9 cellular contexts compared by ENCODE assay signal in genomic region chr4:7066493-7066892, GRCh38. TPM values are rescaled to one million over a fixed set of nuclear protein-coding genes. Genes with fewer than 3 reads are reported as not detected.
A peak's percentile ranks its signal among the peaks of the same experiment; 100 is the strongest.
DNase-seq lines count a peak whose midpoint lies in the region; ATAC-seq and TF ChIP-seq lines count a peak whose summit lies in the region.
"Had no signal": no experiment of that assay in that cellular context is flagged by ENCODE, and none has a peak within 500 bp of the region (broad histone marks: within the 10 kb centered on the region; RNA-seq: fewer than 3 reads in every experiment).

No MANE protein-coding gene starts in this region.

- H3K36me3 ChIP-seq in heart right ventricle (peaks cover 0 to 43% (median 25%) of the 10 kb centered on the region in 9 donors), lower lobe of right lung (peaks cover 36% of the 10 kb centered on the region)

- ATAC-seq in heart right ventricle (no peak), left ventricle myocardium superior (no peak), lower lobe of right lung (no peak), esophagus mucosa (no peak)
- no peak for ATAC-seq in activated naive CD8-positive, alpha-beta T cell treated with anti-CD3 and anti-CD28 coated beads, Interleukin-2, amount 10 ng/mL, durations not matched to agents 7 days and 5 days (ENCODE audit: low read depth)

- 85 to 89% methylated on average over 4 of the region's 4 CpGs for WGBS in heart right ventricle, 2 donors

- peaks cover 32% of the 10 kb centered on the region for H3K4me1 Mint-ChIP-seq in activated naive CD8-positive, alpha-beta T cell treated with anti-CD3 and anti-CD28 coated beads, Interleukin-2, amount 10 ng/mL, durations not matched to agents 7 days and 5 days
- peaks cover 25% of the 10 kb centered on the region for H3K4me1 Mint-ChIP-seq in type B pancreatic cell (ENCODE audit: unreplicated experiment)

- H3K9me3 ChIP-seq in heart right ventricle (no peaks in the 10 kb centered on the region), lower lobe of right lung (no peaks in the 10 kb centered on the region)

- H3K27me3 Mint-ChIP-seq in activated naive CD8-positive, alpha-beta T cell treated with anti-CD3 and anti-CD28 coated beads, Interleukin-2, amount 10 ng/mL, durations not matched to agents 7 days and 5 days, result peaks cover under 1% of the 10 kb centered on the region
- H3K27me3 Mint-ChIP-seq in type B pancreatic cell, result peaks cover 3% of the 10 kb centered on the region

- intact Hi-C loops in heart right ventricle (cut with DNase I) (loop anchor here in 6 of 10 donors (2.0 to 5.0 kb wide), 4 partner anchors 22 to 159 kb away; partner anchors contain the start of gene TBC1D14 (in 2 of the 6)), left ventricle myocardium superior (cut with micrococcal nuclease) (no loop called here), lower lobe of right lung (cut with DNase I) (no loop called here)

- H3K4me3 ChIP-seq in heart right ventricle (peak overlapping the region in 8 of 10 donors; percentile 78 to 99 (median 92)), lower lobe of right lung (peak overlapping the region; percentile 92)

- H3K9me3 Mint-ChIP-seq in activated naive CD8-positive, alpha-beta T cell treated with anti-CD3 and anti-CD28 coated beads, Interleukin-2, amount 10 ng/mL, durations not matched to agents 7 days and 5 days, result no peaks in the 10 kb centered on the region
- H3K9me3 Mint-ChIP-seq in type B pancreatic cell, result no peaks in the 10 kb centered on the region

- H3K27ac ChIP-seq in heart right ventricle (peak overlapping the region in 3 of 10 donors; percentile 88 to 96 (median 90)), lower lobe of right lung (no peak overlapping the region)

- H3K27me3 ChIP-seq in heart right ventricle (no peaks in the 10 kb centered on the region), lower lobe of right lung (ENCODE audit: low read depth) (no peaks in the 10 kb centered on the region)

- DNase-seq in heart right ventricle, result no peak
- no peak for DNase-seq in left ventricle myocardium superior
- DNase-seq in activated naive CD8-positive, alpha-beta T cell treated with anti-CD3 and anti-CD28 coated beads, Interleukin-2, amount 10 ng/mL, durations not matched to agents 7 days and 5 days, result no peak
- no peak for DNase-seq in lower lobe of right lung
- DNase-seq in type B pancreatic cell (ENCODE audit: extremely low spot score, unreplicated experiment), result no peak
- no peak for DNase-seq in NCI-H1694 treated with DMSO at 0.1 percent for 48 hours (lab: John Stamatoyannopoulos, UW)
- no peak for DNase-seq in GF-D8 (lab: John Stamatoyannopoulos, UW)
- DNase-seq: NCI-H226 had no signal

- TF ChIP-seq CTCF in heart right ventricle (IDR thresholded peaks at IDR 0.05) (no peak), lower lobe of right lung (IDR thresholded peaks at IDR 0.05) (no peak), type B pancreatic cell (conservative IDR thresholded peaks at IDR 0.05) (no peak)

- POLR2A ChIA-PET in activated naive CD8-positive, alpha-beta T cell treated with anti-CD3 and anti-CD28 coated beads, Interleukin-2, amount 10 ng/mL, durations not matched to agents 7 days and 5 days (lab: Charles Lee), result interaction anchor here (0.9 to 5.1 kb wide), 5 partner anchors 13 to 167 kb away, joined by 3 to 101 read pairs (median 15); partner anchors contain the start of genes TADA2B and TBC1D14

- peaks cover 17% of the 10 kb centered on the region for H3K36me3 Mint-ChIP-seq in activated naive CD8-positive, alpha-beta T cell treated with anti-CD3 and anti-CD28 coated beads, Interleukin-2, amount 10 ng/mL, durations not matched to agents 7 days and 5 days
- H3K36me3 Mint-ChIP-seq in type B pancreatic cell, result peaks cover 8% of the 10 kb centered on the region

- peak overlapping the region; percentile 96 for H3K4me3 Mint-ChIP-seq in activated naive CD8-positive, alpha-beta T cell treated with anti-CD3 and anti-CD28 coated beads, Interleukin-2, amount 10 ng/mL, durations not matched to agents 7 days and 5 days
- H3K4me3 Mint-ChIP-seq in type B pancreatic cell, result peak overlapping the region; percentile 94

- H3K27ac Mint-ChIP-seq in activated naive CD8-positive, alpha-beta T cell treated with anti-CD3 and anti-CD28 coated beads, Interleukin-2, amount 10 ng/mL, durations not matched to agents 7 days and 5 days, result peak overlapping the region; percentile 42
- H3K27ac Mint-ChIP-seq in type B pancreatic cell, result peak overlapping the region; percentile 70

- peaks cover 7 to 42% (median 30%) of the 10 kb centered on the region in 9 donors for H3K4me1 ChIP-seq in heart right ventricle
- H3K4me1 ChIP-seq in lower lobe of right lung, result peaks cover 33% of the 10 kb centered on the region

RNA-seq across cellular contexts. Expression of gene GRPEL1, which starts 1.4 kb away (rescaled TPM):
- total RNA-seq in heart right ventricle (10 to 100 TPM; 50.8 to 83.3 (median 55.8) TPM), left ventricle myocardium superior (62.7 TPM), lower lobe of right lung (25.7 TPM), type B pancreatic cell (ENCODE audit: low replicate concordance) (28.4 and 31.4 TPM in 2 replicates), esophagus mucosa (34.0 TPM)
- polyA plus RNA-seq in heart right ventricle, result 10 to 100 TPM; 38.7 to 71.6 TPM
- total RNA-seq in activated naive CD8-positive, alpha-beta T cell treated with anti-CD3 and anti-CD28 coated beads, Interleukin-2, amount 10 ng/mL, durations not matched to agents 7 days and 5 days, result 10 to 100 TPM; 36.3 to 37.9 TPM

RNA-seq across cellular contexts. Expression of gene TADA2B, which starts 23.3 kb away (rescaled TPM):
- total RNA-seq in heart right ventricle, result 10 to 100 TPM; 26.2 to 40.8 (median 31.5) TPM
- polyA plus RNA-seq in heart right ventricle, result 10 to 100 TPM; 15.4 to 15.6 TPM
- 34.6 TPM for total RNA-seq in left ventricle myocardium superior
- total RNA-seq in activated naive CD8-positive, alpha-beta T cell treated with anti-CD3 and anti-CD28 coated beads, Interleukin-2, amount 10 ng/mL, durations not matched to agents 7 days and 5 days, result 10 to 100 TPM; 25.8 to 27.1 TPM
- total RNA-seq in lower lobe of right lung, result 20.2 TPM
- total RNA-seq in type B pancreatic cell (ENCODE audit: low replicate concordance), result 21.7 and 23.1 TPM in 2 replicates
- total RNA-seq in esophagus mucosa, result 12.5 TPM

Comparison
In these comparisons a context has a peak if more than half of its experiments do, and no peak if none do; other contexts are left out.
1. intact Hi-C loops: an anchor here in heart right ventricle (2.0 to 5.0 kb wide); none called in left ventricle myocardium superior and lower lobe of right lung.